16 cellular contexts compared by ENCODE assay signal in genomic region chr13:29993716-29994488, GRCh38.
DNase-seq lines count a peak whose midpoint lies in the region; ATAC-seq and TF ChIP-seq lines count a peak whose summit lies in the region.
"Had no signal": no experiment of that assay in that cellular context is flagged by ENCODE, and none has a peak within 500 bp of the region (broad histone marks: within the 10 kb centered on the region; RNA-seq: fewer than 3 reads in every experiment).

No MANE protein-coding gene starts in this region.

- H2AFZ ChIP-seq in smooth muscle cell (ENCODE audit: low read depth), result no peak overlapping the region

- no peak overlapping the region for H3K4me3 ChIP-seq in smooth muscle cell
- H3K4me3 ChIP-seq: body of pancreas had no signal

- peak overlapping the region; percentile 60 for H3K4me2 ChIP-seq in smooth muscle cell

- POLR2A ChIA-PET in activated CD4-positive, alpha-beta T cell treated with anti-CD3 and anti-CD28 coated beads for 36 hours (lab: Charles Lee), result no interaction called here

- H4K20me1 ChIP-seq in smooth muscle cell (ENCODE audit: low read depth), result no peaks in the 10 kb centered on the region

- H3F3A ChIP-seq in smooth muscle cell (ENCODE audit: low read depth), result peaks cover 14% of the 10 kb centered on the region

- TF ChIP-seq CTCF in smooth muscle cell (IDR thresholded peaks at IDR 0.05; ENCODE audit: borderline replicate concordance, insufficient read depth, poor library complexity, severe bottlenecking), result no peak

- peak; percentile 36; the same call in 1 of the 3 replicates for ATAC-seq in SK-N-SH treated with all-trans-retinoic acid at 6 μM for 48 hours
- ATAC-seq in activated CD4-positive, alpha-beta T cell treated with anti-CD3 and anti-CD28 coated beads for 36 hours, result no peak
- ATAC-seq: activated T-helper 17 cell treated with anti-CD3 and anti-CD28 coated beads, Interleukin-2, amount 50 U/mL, for 72 hours; body of pancreas had no signal

- H3K27me3 ChIP-seq in smooth muscle cell (ENCODE audit: low read depth), result no peaks in the 10 kb centered on the region
- H3K27me3 ChIP-seq: body of pancreas had no signal

- H3K36me3 ChIP-seq in smooth muscle cell (ENCODE audit: low read depth), result no peaks in the 10 kb centered on the region

- no peaks in the 10 kb centered on the region for H3K9me3 Mint-ChIP-seq in activated CD4-positive, alpha-beta T cell treated with anti-CD3 and anti-CD28 coated beads for 36 hours (ENCODE audit: low read depth)
- H3K9me3 Mint-ChIP-seq: activated CD4-positive, alpha-beta T cell treated with anti-CD3 and anti-CD28 coated beads, Interleukin-2, amount 10 ng/mL, durations not matched to agents 24 days and 14 days; activated T-helper 17 cell treated with anti-CD3 and anti-CD28 coated beads, Interleukin-2, amount 50 U/mL, for 72 hours; mesothelial cell of epicardium; T-helper 1 cell treated with Interleukin-12 subunit alpha and Interleukin-12 subunit beta and Interleukin-4 antibody, amounts not matched to agents 30 μg/mL and 1 μg/mL, for 36 hours had no signal

- H3K27ac Mint-ChIP-seq in activated CD4-positive, alpha-beta T cell treated with anti-CD3 and anti-CD28 coated beads for 36 hours, result no peak overlapping the region
- H3K27ac Mint-ChIP-seq: activated CD4-positive, alpha-beta T cell treated with anti-CD3 and anti-CD28 coated beads, Interleukin-2, amount 10 ng/mL, durations not matched to agents 24 days and 14 days; activated T-helper 17 cell treated with anti-CD3 and anti-CD28 coated beads, Interleukin-2, amount 50 U/mL, for 72 hours; mesothelial cell of epicardium; T-helper 1 cell treated with Interleukin-12 subunit alpha and Interleukin-12 subunit beta and Interleukin-4 antibody, amounts not matched to agents 30 μg/mL and 1 μg/mL, for 36 hours had no signal

- H3K27ac ChIP-seq in smooth muscle cell (ENCODE audit: low read depth), result no peak overlapping the region
- H3K27ac ChIP-seq: body of pancreas had no signal

- no peaks in the 10 kb centered on the region for H3K4me1 Mint-ChIP-seq in activated CD4-positive, alpha-beta T cell treated with anti-CD3 and anti-CD28 coated beads for 36 hours
- H3K4me1 Mint-ChIP-seq: activated CD4-positive, alpha-beta T cell treated with anti-CD3 and anti-CD28 coated beads, Interleukin-2, amount 10 ng/mL, durations not matched to agents 24 days and 14 days; activated T-helper 17 cell treated with anti-CD3 and anti-CD28 coated beads, Interleukin-2, amount 50 U/mL, for 72 hours; mesothelial cell of epicardium had no signal

- no peaks in the 10 kb centered on the region for H3K27me3 Mint-ChIP-seq in activated CD4-positive, alpha-beta T cell treated with anti-CD3 and anti-CD28 coated beads for 36 hours
- H3K27me3 Mint-ChIP-seq: activated CD4-positive, alpha-beta T cell treated with anti-CD3 and anti-CD28 coated beads, Interleukin-2, amount 10 ng/mL, durations not matched to agents 24 days and 14 days; activated T-helper 17 cell treated with anti-CD3 and anti-CD28 coated beads, Interleukin-2, amount 50 U/mL, for 72 hours had no signal

- DNase-seq in GDM1 (lab: John Stamatoyannopoulos, UW), result peak; percentile 25
- peak; percentile 73 for DNase-seq in fibroblast of peridontal ligament (ENCODE audit: extremely low read depth)
- no peak for DNase-seq in smooth muscle cell (lab: John Stamatoyannopoulos, UW; ENCODE audit: unreplicated experiment)
- DNase-seq in NCI-H524 (lab: John Stamatoyannopoulos, UW), result no peak
- DNase-seq in activated CD4-positive, alpha-beta T cell treated with anti-CD3 and anti-CD28 coated beads for 36 hours, result no peak
- no peak for DNase-seq in DMS114 treated with DMSO at 0.1 percent for 48 hours (lab: John Stamatoyannopoulos, UW; ENCODE audit: unreplicated experiment)
- DNase-seq in NCI-H1105 (lab: John Stamatoyannopoulos, UW), result no peak
- DNase-seq: activated CD4-positive, alpha-beta T cell treated with anti-CD3 and anti-CD28 coated beads, Interleukin-2, amount 10 ng/mL, durations not matched to agents 24 days and 14 days; body of pancreas; NCI-H2171 treated with DMSO at 0.1 percent for 48 hours; stimulated activated CD4-positive, alpha-beta T cell treated with anti-CD3 and anti-CD28 coated beads, Interleukin-4, amount 100 ng/mL, for 4 hours; stimulated activated naive CD4-positive, alpha-beta T cell treated with Interleukin-2 at 50 U/mL for 16 hours had no signal

- no peaks in the 10 kb centered on the region for H3K9me3 ChIP-seq in smooth muscle cell (replicated peaks; ENCODE audit: low read depth)
- H3K9me3 ChIP-seq: body of pancreas had no signal

- H3K36me3 Mint-ChIP-seq in activated CD4-positive, alpha-beta T cell treated with anti-CD3 and anti-CD28 coated beads for 36 hours (ENCODE audit: low read depth), result no peaks in the 10 kb centered on the region
- H3K36me3 Mint-ChIP-seq: mesothelial cell of epicardium had no signal

- 62% methylated on average over 12 of the region's 12 CpGs for WGBS in smooth muscle cell (ENCODE audit: low lambda C conversion rate)

- H3K4me3 Mint-ChIP-seq in activated CD4-positive, alpha-beta T cell treated with anti-CD3 and anti-CD28 coated beads for 36 hours, result no peak overlapping the region
- H3K4me3 Mint-ChIP-seq: activated CD4-positive, alpha-beta T cell treated with anti-CD3 and anti-CD28 coated beads, Interleukin-2, amount 10 ng/mL, durations not matched to agents 24 days and 14 days; activated T-helper 17 cell treated with anti-CD3 and anti-CD28 coated beads, Interleukin-2, amount 50 U/mL, for 72 hours; mesothelial cell of epicardium; T-helper 1 cell treated with Interleukin-12 subunit alpha and Interleukin-12 subunit beta and Interleukin-4 antibody, amounts not matched to agents 30 μg/mL and 1 μg/mL, for 36 hours had no signal

- no peak overlapping the region for H3K9ac ChIP-seq in smooth muscle cell (ENCODE audit: low read depth)

- H3K4me1 ChIP-seq in smooth muscle cell (ENCODE audit: low read depth), result peaks cover 3% of the 10 kb centered on the region
- H3K4me1 ChIP-seq: body of pancreas had no signal

- CTCF ChIA-PET in activated CD4-positive, alpha-beta T cell treated with anti-CD3 and anti-CD28 coated beads for 36 hours (lab: Charles Lee), result interaction anchor here (0.6 kb wide), 3 partner anchors 70 to 498 kb away, joined by 3 to 4 read pairs (median 3); no protein-coding TSS in a partner anchor

- no peaks in the 10 kb centered on the region for H3K79me2 ChIP-seq in smooth muscle cell (ENCODE audit: low read depth)

- intact Hi-C loops in activated CD4-positive, alpha-beta T cell treated with anti-CD3 and anti-CD28 coated beads for 36 hours (cut with DNase I, micrococcal nuclease), result no loop called here

TF ChIP-seq in SK-N-SH treated with all-trans-retinoic acid at 6 μM for 48 hours, 23 proteins besides CTCF, POLR2A, EP300 and RAD21 (continues in another document):
- TF ChIP-seq POU6F1 (CRISPR knock-in tag; IDR thresholded peaks at IDR 0.05; ENCODE audit: borderline replicate concordance, low read depth) (no peak), GLIS3 (CRISPR knock-in tag; IDR thresholded peaks at IDR 0.05) (no peak), ESRRG (CRISPR knock-in tag; IDR thresholded peaks at IDR 0.05) (no peak), RARB (CRISPR knock-in tag; IDR thresholded peaks at IDR 0.05) (no peak), PATZ1 (CRISPR knock-in tag; IDR thresholded peaks at IDR 0.05; ENCODE audit: borderline replicate concordance) (no peak), ISL1 (CRISPR knock-in tag; IDR thresholded peaks at IDR 0.05) (no peak), ARNTL (CRISPR knock-in tag; IDR thresholded peaks at IDR 0.05; ENCODE audit: borderline replicate concordance, low read depth) (no peak), ZFP3 (CRISPR knock-in tag; IDR thresholded peaks at IDR 0.05) (no peak), OSR1 (CRISPR knock-in tag; IDR thresholded peaks at IDR 0.05) (no peak), ZC3H10 (CRISPR knock-in tag; IDR thresholded peaks at IDR 0.05) (no peak), ZNF8 (CRISPR knock-in tag; IDR thresholded peaks at IDR 0.05) (no peak), TOX (CRISPR knock-in tag; IDR thresholded peaks at IDR 0.05; ENCODE audit: borderline replicate concordance) (no peak)

Comparison
In these comparisons a context has a peak if more than half of its experiments do, and no peak if none do; other contexts are left out.
1. DNase-seq: peak in GDM1 (single experiment) and fibroblast of peridontal ligament (single experiment); none in smooth muscle cell (single experiment), NCI-H524 (0 of 2), activated CD4-positive, alpha-beta T cell treated with anti-CD3 and anti-CD28 coated beads for 36 hours (single experiment), DMS114 treated with DMSO at 0.1 percent for 48 hours (single experiment) and NCI-H1105 (single experiment).